Comparison of ENCODE assay signal across 32 cellular contexts in genomic region chr1:152125834-152126443, GRCh38. TPM values are rescaled to one million over a fixed set of nuclear protein-coding genes. Genes with fewer than 3 reads are reported as not detected.
"Had no signal": no experiment of that assay in that cellular context is flagged by ENCODE, and none has a peak within 500 bp of the region (broad histone marks: within the 10 kb centered on the region; RNA-seq: fewer than 3 reads in every experiment).

No MANE protein-coding gene starts in this region.

- H3K79me2 ChIP-seq: hepatocyte had no signal

- H2AFZ ChIP-seq: hepatocyte had no signal

- H3K4me2 ChIP-seq: hepatocyte had no signal

- H3K9me3 ChIP-seq: ascending aorta, breast epithelium, colonic mucosa, esophagus squamous epithelium, gastroesophageal sphincter, heart right ventricle had no signal

- DNase-seq: activated CD4-positive, alpha-beta memory T cell treated with anti-CD3 and anti-CD28 coated beads for 36 hours; activated CD4-positive, alpha-beta T cell treated with anti-CD3 and anti-CD28 coated beads for 36 hours; activated CD4-positive, alpha-beta T cell treated with anti-CD3 and anti-CD28 coated beads, Interleukin-2, amount 10 ng/mL, durations not matched to agents 24 days and 14 days; activated CD4-positive, CD25-positive, alpha-beta regulatory T cell; activated CD4-positive, CD25-positive, alpha-beta regulatory T cell treated with anti-CD3 and anti-CD28 coated beads, Interleukin-2, amount 50 U/mL, for 72 hours; activated CD8-positive, alpha-beta memory T cell treated with anti-CD3 and anti-CD28 coated beads for 24 hours; activated effector memory CD4-positive, alpha-beta T cell treated with anti-CD3 and anti-CD28 coated beads, Interleukin-2, amount 50 U/mL, for 16 hours; activated naive CD4-positive, alpha-beta T cell treated with anti-CD3 and anti-CD28 coated beads for 36 hours; activated naive CD8-positive, alpha-beta T cell treated with anti-CD3 and anti-CD28 coated beads, Interleukin-2, amount 10 ng/mL, durations not matched to agents 7 days and 5 days; activated T-cell treated with anti-CD3 and anti-CD28 coated beads, Interleukin-2, amount 50 U/mL, for 1 hour; activated T-cell treated with anti-CD3 and anti-CD28 coated beads, Interleukin-2, amount 50 U/mL, for 48 hours; central memory CD4-positive, alpha-beta T cell; cerebellar nuclear complex; colonic mucosa; effector CD8-positive, alpha-beta T cell; esophagus squamous epithelium; foreskin melanocyte; heart right ventricle; T-helper 2 cell had no signal

- ATAC-seq: activated CD4-positive, alpha-beta T cell treated with anti-CD3 and anti-CD28 coated beads for 36 hours; gastroesophageal sphincter; heart right ventricle had no signal

- H3K4me1 ChIP-seq: ascending aorta, breast epithelium, colonic mucosa, esophagus squamous epithelium, gastroesophageal sphincter, heart right ventricle had no signal

- H3K4me3 ChIP-seq: ascending aorta, breast epithelium, cardiac muscle cell, colonic mucosa, esophagus squamous epithelium, gastroesophageal sphincter, heart right ventricle, hepatocyte had no signal

- H3K36me3 ChIP-seq: ascending aorta, breast epithelium, cardiac muscle cell, colonic mucosa, esophagus squamous epithelium, gastroesophageal sphincter, heart right ventricle had no signal

- H3K27me3 ChIP-seq: ascending aorta, cardiac muscle cell had no signal

- H3K27ac ChIP-seq: ascending aorta, breast epithelium, cardiac muscle cell, colonic mucosa, epithelial cell of prostate, esophagus squamous epithelium, gastroesophageal sphincter, heart right ventricle, hepatocyte had no signal

RNA-seq across cellular contexts. Expression of gene TCHH, which starts 10.7 kb away (rescaled TPM):
- total RNA-seq: activated CD4-positive, alpha-beta memory T cell treated with anti-CD3 and anti-CD28 coated beads for 36 hours; activated CD4-positive, alpha-beta T cell treated with anti-CD3 and anti-CD28 coated beads, Interleukin-2, amount 10 ng/mL, durations not matched to agents 24 days and 14 days; activated naive CD4-positive, alpha-beta T cell treated with anti-CD3 and anti-CD28 coated beads for 36 hours; activated T-helper 1 cell treated with anti-CD3 and anti-CD28 coated beads, Interleukin-12 subunit alpha, Interleukin-12 subunit beta, Interleukin-2, Interleukin-4 antibody, amounts not matched to agents 30 ng/mL and 10 ng/mL and 1 ng/mL, durations not matched to agents 14 hours and 24 hours and 36 hours; ascending aorta; cardiac muscle cell; colonic mucosa; endothelial cell of umbilical vein; fibroblast of lung; hepatocyte had no signal

RNA-seq across cellular contexts. Expression of gene RPTN, which starts 33.1 kb away (rescaled TPM):
- total RNA-seq: activated CD4-positive, alpha-beta memory T cell treated with anti-CD3 and anti-CD28 coated beads for 36 hours; activated CD4-positive, alpha-beta T cell treated with anti-CD3 and anti-CD28 coated beads for 36 hours; activated CD4-positive, alpha-beta T cell treated with anti-CD3 and anti-CD28 coated beads, Interleukin-2, amount 10 ng/mL, durations not matched to agents 24 days and 14 days; activated naive CD4-positive, alpha-beta T cell treated with anti-CD3 and anti-CD28 coated beads for 36 hours; activated naive CD8-positive, alpha-beta T cell treated with anti-CD3 and anti-CD28 coated beads, Interleukin-2, amount 10 ng/mL, durations not matched to agents 7 days and 5 days; activated T-helper 1 cell treated with anti-CD3 and anti-CD28 coated beads, Interleukin-12 subunit alpha, Interleukin-12 subunit beta, Interleukin-2, Interleukin-4 antibody, amounts not matched to agents 30 ng/mL and 10 ng/mL and 1 ng/mL, durations not matched to agents 14 hours and 24 hours and 36 hours; activated T-helper 2 cell treated with anti-CD3 and anti-CD28 coated beads, Interferon-gamma antibody, Interleukin-2, Interleukin-4, amounts not matched to agents 10 μg/mL and 5 μg/mL and 100 μg/mL, durations not matched to agents 14 hours and 24 hours and 36 hours; ascending aorta; breast epithelium; cardiac muscle cell; colonic mucosa; dermis microvascular lymphatic vessel endothelial cell; endothelial cell of umbilical vein; fibroblast of lung; fibroblast of villous mesenchyme; gastroesophageal sphincter; glomerular endothelial cell; heart right ventricle; hepatocyte had no signal

RNA-seq across cellular contexts. Expression of gene TCHHL1, which starts 37.1 kb away (rescaled TPM):
- total RNA-seq: activated CD4-positive, alpha-beta memory T cell treated with anti-CD3 and anti-CD28 coated beads for 36 hours; activated CD4-positive, alpha-beta T cell treated with anti-CD3 and anti-CD28 coated beads for 36 hours; activated CD4-positive, alpha-beta T cell treated with anti-CD3 and anti-CD28 coated beads, Interleukin-2, amount 10 ng/mL, durations not matched to agents 24 days and 14 days; activated naive CD4-positive, alpha-beta T cell treated with anti-CD3 and anti-CD28 coated beads for 36 hours; activated naive CD8-positive, alpha-beta T cell treated with anti-CD3 and anti-CD28 coated beads, Interleukin-2, amount 10 ng/mL, durations not matched to agents 7 days and 5 days; activated T-helper 1 cell treated with anti-CD3 and anti-CD28 coated beads, Interleukin-12 subunit alpha, Interleukin-12 subunit beta, Interleukin-2, Interleukin-4 antibody, amounts not matched to agents 30 ng/mL and 10 ng/mL and 1 ng/mL, durations not matched to agents 14 hours and 24 hours and 36 hours; activated T-helper 2 cell treated with anti-CD3 and anti-CD28 coated beads, Interferon-gamma antibody, Interleukin-2, Interleukin-4, amounts not matched to agents 10 μg/mL and 5 μg/mL and 100 μg/mL, durations not matched to agents 14 hours and 24 hours and 36 hours; ascending aorta; breast epithelium; cardiac muscle cell; colonic mucosa; dermis microvascular lymphatic vessel endothelial cell; endothelial cell of umbilical vein; esophagus squamous epithelium; fibroblast of lung; fibroblast of villous mesenchyme; gastroesophageal sphincter; glomerular endothelial cell; heart right ventricle; hepatocyte had no signal
